12 cellular contexts compared by ENCODE assay signal in genomic region chr15:81161215-81161673, GRCh38. TPM values are rescaled to one million over a fixed set of nuclear protein-coding genes. Genes with fewer than 3 reads are reported as not detected.
DNase-seq lines count a peak whose midpoint lies in the region; ATAC-seq and TF ChIP-seq lines count a peak whose summit lies in the region.
"Had no signal": no experiment of that assay in that cellular context is flagged by ENCODE, and none has a peak within 500 bp of the region (broad histone marks: within the 10 kb centered on the region; RNA-seq: fewer than 3 reads in every experiment).

No MANE protein-coding gene starts in this region.

- no peak overlapping the region for H3K9ac ChIP-seq in muscle layer of colon (ENCODE audit: low read length)

- CTCF ChIA-PET in activated naive CD4-positive, alpha-beta T cell treated with anti-CD3 and anti-CD28 coated beads for 36 hours (lab: Charles Lee): interaction anchor here (6.7 kb wide), 1 partner anchor 105 kb away, joined by 51 read pairs; no protein-coding TSS in a partner anchor

- intact Hi-C loops in activated naive CD4-positive, alpha-beta T cell treated with anti-CD3 and anti-CD28 coated beads for 36 hours (cut with micrococcal nuclease): no loop called here

- H3K27ac Mint-ChIP-seq in activated naive CD4-positive, alpha-beta T cell treated with anti-CD3 and anti-CD28 coated beads for 36 hours: no peak overlapping the region
- peak overlapping the region; percentile 1 for H3K27ac Mint-ChIP-seq in activated T-helper 17 cell treated with anti-CD3 and anti-CD28 coated beads, Interleukin-2, amount 50 U/mL, for 72 hours
- H3K27ac Mint-ChIP-seq: GM23338 had no signal

- no peak for TF ChIP-seq POLR2A in upper lobe of left lung (IDR thresholded peaks at IDR 0.05)

- peak; percentile 38 for DNase-seq in activated naive CD4-positive, alpha-beta T cell treated with anti-CD3 and anti-CD28 coated beads for 36 hours
- no peak for DNase-seq in activated naive CD4-positive, alpha-beta T cell treated with anti-CD3 and anti-CD28 coated beads, Interleukin-2, amount 50 U/mL, for 16 hours
- DNase-seq in upper lobe of left lung (no peak), hypothalamus (lab: John Stamatoyannopoulos, UW) (no peak)
- DNase-seq: midbrain, PC-3 had no signal

- no peak overlapping the region for H3K4me3 Mint-ChIP-seq in activated naive CD4-positive, alpha-beta T cell treated with anti-CD3 and anti-CD28 coated beads for 36 hours
- H3K4me3 Mint-ChIP-seq in activated T-helper 17 cell treated with anti-CD3 and anti-CD28 coated beads, Interleukin-2, amount 50 U/mL, for 72 hours: peak overlapping the region; percentile 38
- H3K4me3 Mint-ChIP-seq: GM23338 had no signal

- H3K36me3 Mint-ChIP-seq in activated naive CD4-positive, alpha-beta T cell treated with anti-CD3 and anti-CD28 coated beads for 36 hours (ENCODE audit: low read depth): no peaks in the 10 kb centered on the region
- H3K36me3 Mint-ChIP-seq in activated T-helper 17 cell treated with anti-CD3 and anti-CD28 coated beads, Interleukin-2, amount 50 U/mL, for 72 hours (ENCODE audit: low read depth): no peaks in the 10 kb centered on the region

- H3K27me3 Mint-ChIP-seq in activated naive CD4-positive, alpha-beta T cell treated with anti-CD3 and anti-CD28 coated beads for 36 hours (ENCODE audit: low read depth): no peaks in the 10 kb centered on the region
- peaks cover 5% of the 10 kb centered on the region for H3K27me3 Mint-ChIP-seq in activated T-helper 17 cell treated with anti-CD3 and anti-CD28 coated beads, Interleukin-2, amount 50 U/mL, for 72 hours

- no peaks in the 10 kb centered on the region for H3K9me3 ChIP-seq in muscle layer of colon (ENCODE audit: low read length)
- no peaks in the 10 kb centered on the region for H3K9me3 ChIP-seq in upper lobe of left lung

- WGBS in upper lobe of left lung, 2 donors: 19 to 30% methylated on average over 3 to 4 of the region's 4 CpGs

- no peak for TF ChIP-seq CTCF in upper lobe of left lung (IDR thresholded peaks at IDR 0.05)

- peak overlapping the region; percentile 44 for H3K27ac ChIP-seq in muscle layer of colon (ENCODE audit: low read depth, low read length)
- H3K27ac ChIP-seq in upper lobe of left lung: peak overlapping the region; percentile 32 to 64 (median 50)

- no peak for TF ChIP-seq EP300 in upper lobe of left lung (IDR thresholded peaks at IDR 0.05)

- H3K9me3 Mint-ChIP-seq in activated naive CD4-positive, alpha-beta T cell treated with anti-CD3 and anti-CD28 coated beads for 36 hours: no peaks in the 10 kb centered on the region
- no peaks in the 10 kb centered on the region for H3K9me3 Mint-ChIP-seq in activated T-helper 17 cell treated with anti-CD3 and anti-CD28 coated beads, Interleukin-2, amount 50 U/mL, for 72 hours
- H3K9me3 Mint-ChIP-seq: GM23338 had no signal

- H3K36me3 ChIP-seq in muscle layer of colon (ENCODE audit: insufficient read depth, low read length): no peaks in the 10 kb centered on the region
- no peaks in the 10 kb centered on the region for H3K36me3 ChIP-seq in upper lobe of left lung

- H3K27me3 ChIP-seq in muscle layer of colon (ENCODE audit: control insufficient read depth in 1 of 2, insufficient read depth in 2 of 2, low read length in 2 of 2): no peaks in the 10 kb centered on the region
- no peaks in the 10 kb centered on the region for H3K27me3 ChIP-seq in upper lobe of left lung

- H3K4me3 ChIP-seq in muscle layer of colon (ENCODE audit: low read depth in 1 of 2, low read length in 2 of 2) (no peak overlapping the region), upper lobe of left lung (no peak overlapping the region)
- H3K4me3 ChIP-seq: GM23338 had no signal

- H3K4me1 Mint-ChIP-seq in activated naive CD4-positive, alpha-beta T cell treated with anti-CD3 and anti-CD28 coated beads for 36 hours (ENCODE audit: low read depth): peaks cover 22% of the 10 kb centered on the region
- H3K4me1 Mint-ChIP-seq in activated T-helper 17 cell treated with anti-CD3 and anti-CD28 coated beads, Interleukin-2, amount 50 U/mL, for 72 hours: peaks cover 20% of the 10 kb centered on the region
- H3K4me1 Mint-ChIP-seq: GM23338 had no signal

- peaks cover 12% of the 10 kb centered on the region for H3K4me1 ChIP-seq in muscle layer of colon (ENCODE audit: insufficient read depth, low read length)
- peaks cover 21 to 30% (median 27%) of the 10 kb centered on the region in 4 donors for H3K4me1 ChIP-seq in upper lobe of left lung

- ATAC-seq in activated T-helper 17 cell treated with anti-CD3 and anti-CD28 coated beads, Interleukin-2, amount 50 U/mL, for 72 hours (replicated peaks): peak; percentile 64
- ATAC-seq in upper lobe of left lung (ENCODE audit: low FRiP score in 2 of 2) (no peak), HG03139 (IDR thresholded peaks at IDR 0.05; ENCODE audit: unreplicated experiment) (no peak), GM18520 (IDR thresholded peaks at IDR 0.05; ENCODE audit: unreplicated experiment) (no peak)
- ATAC-seq: GM23338, PC-3 had no signal

RNA-seq across cellular contexts. Expression of gene CFAP161, which starts 27.2 kb away (rescaled TPM):
- not detected for total RNA-seq in activated naive CD4-positive, alpha-beta T cell treated with anti-CD3 and anti-CD28 coated beads for 36 hours
- under 1 TPM in 1 of 2 donors, not detected in 1; 0.15 TPM for total RNA-seq in activated T-helper 17 cell treated with anti-CD3 and anti-CD28 coated beads, Interleukin-2, amount 50 U/mL, for 72 hours
- 1 to 10 TPM; 1.2 to 9.0 (median 2.6) TPM for total RNA-seq in upper lobe of left lung
- total RNA-seq: GM23338, kidney epithelial cell had no signal

RNA-seq across cellular contexts. Expression of gene IL16, which starts 35.4 kb away (rescaled TPM):
- 10 to 100 TPM; 36.4 to 38.8 TPM for total RNA-seq in activated naive CD4-positive, alpha-beta T cell treated with anti-CD3 and anti-CD28 coated beads for 36 hours
- total RNA-seq in activated T-helper 17 cell treated with anti-CD3 and anti-CD28 coated beads, Interleukin-2, amount 50 U/mL, for 72 hours: 10 to 100 TPM; 58.0 to 95.0 TPM
- 100 to 1,000 TPM in 1 of 6 donors, 10 to 100 TPM in 5; 18.9 to 102 (median 31.8) TPM for total RNA-seq in upper lobe of left lung
- total RNA-seq: GM23338, kidney epithelial cell had no signal
